Comparison of ENCODE assay signal across 21 cellular contexts in genomic region chr11:1454576-1454975, GRCh38. TPM values are rescaled to one million over a fixed set of nuclear protein-coding genes. Genes with fewer than 3 reads are reported as not detected.
DNase-seq lines count a peak whose midpoint lies in the region; ATAC-seq, FAIRE-seq and TF ChIP-seq lines count a peak whose summit lies in the region.
"Had no signal": no experiment of that assay in that cellular context is flagged by ENCODE, and none has a peak within 500 bp of the region (broad histone marks: within the 10 kb centered on the region; RNA-seq: fewer than 3 reads in every experiment).

No MANE protein-coding gene starts in this region.

- H2BK15ac ChIP-seq in IMR-90 (ENCODE audit: low read depth, low read length): no peak overlapping the region
- no peak overlapping the region for H2BK15ac ChIP-seq in H1 (ENCODE audit: low read length)
- H2BK15ac ChIP-seq in neuronal stem cell (ENCODE audit: low read length): no peak overlapping the region

- in situ Hi-C loops in IMR-90 (cut with MboI; ENCODE audit: low sequenced_read_pairs): no loop called here

- H3K79me1 ChIP-seq in IMR-90 (ENCODE audit: low read depth in 1 of 2, low read length in 2 of 2): no peaks in the 10 kb centered on the region
- peaks cover 5% of the 10 kb centered on the region; the same call in 1 of the 2 replicates for H3K79me1 ChIP-seq in H1 (ENCODE audit: low read depth, low read length)
- H3K79me1 ChIP-seq in neuronal stem cell (ENCODE audit: low read depth, low read length): peaks cover 3% of the 10 kb centered on the region

- no peak overlapping the region for H3K14ac ChIP-seq in IMR-90 (replicated peaks; ENCODE audit: low read depth, low read length)
- H3K14ac ChIP-seq in H1 (ENCODE audit: insufficient read length): no peak overlapping the region
- peak overlapping the region; percentile 56 for H3K14ac ChIP-seq in neuronal stem cell (ENCODE audit: low read length)

- no peaks in the 10 kb centered on the region for H3K36me3 ChIP-seq in IMR-90 (ENCODE audit: control insufficient read depth, insufficient read depth, low read length)
- peaks cover 0 to 11% (median 6%) of the 10 kb centered on the region in 4 experiments; a peak in 4 of 8 replicates for H3K36me3 ChIP-seq in H1 (ENCODE audit: control insufficient read depth in 2 of 4, insufficient read depth in 4 of 4, low read length in 3 of 4)
- peaks cover 25 to 60% of the 10 kb centered on the region in 2 donors for H3K36me3 ChIP-seq in neuronal stem cell (replicated peaks in 1 of 2; ENCODE audit: control insufficient read depth in 2 of 2, insufficient read depth in 2 of 2, low read length in 2 of 2)
- no peaks in the 10 kb centered on the region for H3K36me3 ChIP-seq in esophagus squamous epithelium
- H3K36me3 ChIP-seq: BLaER1 treated with 17β-estradiol and CSF1 and Interleukin-3, amounts not matched to agents 10 nM and 100 nM had no signal

- H4K8ac ChIP-seq in IMR-90 (ENCODE audit: low read depth in 2 of 2, low read length in 2 of 2) (no peak overlapping the region), H1 (ENCODE audit: extremely low read depth, insufficient read depth, low read length) (peak overlapping the region; percentile 51; the same call in 1 of the 2 replicates), neuronal stem cell (ENCODE audit: low read depth, low read length) (no peak overlapping the region)

- no peak overlapping the region for H2AK9ac ChIP-seq in IMR-90 (replicated peaks; ENCODE audit: low read depth, low read length, poor library complexity)

- H2BK12ac ChIP-seq in H1 (ENCODE audit: low read depth, low read length) (no peak overlapping the region; the same call in 1 of the 2 replicates), neuronal stem cell (ENCODE audit: low read length) (no peak overlapping the region)

- no peak for TF ChIP-seq EP300 in H1 (IDR thresholded peaks at IDR 0.05; ENCODE audit: borderline replicate concordance in 1 of 2, low read depth in 2 of 2, low read length in 2 of 2)

- H3K56ac ChIP-seq in IMR-90 (ENCODE audit: extremely low read depth, insufficient read depth, low read length): no peak overlapping the region
- no peak overlapping the region for H3K56ac ChIP-seq in H1 (replicated peaks; ENCODE audit: insufficient read length, low read depth, low read length)

- no peak for ATAC-seq in IMR-90 (ENCODE audit: low read depth)
- ATAC-seq: A549; CD8-positive, alpha-beta T cell had no signal

- no peaks in the 10 kb centered on the region for H3K9me1 ChIP-seq in IMR-90 (ENCODE audit: insufficient read depth, low read length)

- H3K9ac ChIP-seq in IMR-90 (ENCODE audit: low read depth, low read length) (no peak overlapping the region), H1 (replicated peaks in 1 of 4; ENCODE audit: extremely low read depth in 1 of 4, low read depth in 3 of 4, low read length in 3 of 4) (no peak overlapping the region), neuronal stem cell (ENCODE audit: low read depth, low read length, poor library complexity) (peak overlapping the region; percentile 44)

- dilution Hi-C loops in IMR-90 (cut with HindIII; ENCODE audit: low sequenced_read_pairs, unreplicated experiment): no loop called here

- no peaks in the 10 kb centered on the region for H3K79me2 ChIP-seq in H1 (ENCODE audit: control insufficient read depth in 1 of 2, insufficient read depth in 2 of 2, low read length in 2 of 2)

- H3K23me2 ChIP-seq in H1 (ENCODE audit: low read depth, low read length): no peaks in the 10 kb centered on the region

- H2AK5ac ChIP-seq in IMR-90 (ENCODE audit: low read depth, low read length) (no peak overlapping the region), H1 (ENCODE audit: low read depth, low read length) (no peak overlapping the region), neuronal stem cell (ENCODE audit: low read depth, low read length) (no peak overlapping the region)

- no peak overlapping the region for H4K5ac ChIP-seq in IMR-90 (ENCODE audit: low read depth, low read length)
- no peak overlapping the region for H4K5ac ChIP-seq in H1 (ENCODE audit: insufficient read length, low read depth, low read length)

- H3K4me1 ChIP-seq in IMR-90 (ENCODE audit: control insufficient read depth, insufficient read depth, low read length) (no peaks in the 10 kb centered on the region; the same call in 1 of the 2 replicates), H1 (replicated peaks in 1 of 4; ENCODE audit: control insufficient read depth in 3 of 4, insufficient read depth in 4 of 4, low read length in 3 of 4) (peaks cover 0 to 6% (median 2%) of the 10 kb centered on the region in 4 experiments; a peak in 1 of 7 replicates), neuronal stem cell (ENCODE audit: control insufficient read depth in 2 of 2, insufficient read depth in 1 of 2, low read depth in 1 of 2, low read length in 2 of 2) (peaks cover 0 to 10% of the 10 kb centered on the region in 2 donors), esophagus squamous epithelium (peaks cover 9 to 38% (median 10%) of the 10 kb centered on the region in 3 donors)
- H3K4me1 ChIP-seq: Caco-2 had no signal

- BruUV-seq in IMR-90 (replicated peaks; lab: Mats Ljungman, UMichigan): no TSS peak

- H4K91ac ChIP-seq in IMR-90 (ENCODE audit: insufficient read depth, low read depth, low read length) (no peak overlapping the region), H1 (replicated peaks; ENCODE audit: insufficient read length, low read length) (no peak overlapping the region), neuronal stem cell (ENCODE audit: low read depth, low read length, poor library complexity) (no peak overlapping the region)

- FAIRE-seq in H1 (lab: Jason Lieb, UNC): no peak
- FAIRE-seq: A549, D721Med, G401.6, GM12891, GM19239 had no signal

- no peaks in the 10 kb centered on the region for H3K9me3 ChIP-seq in IMR-90 (ENCODE audit: control insufficient read depth, insufficient read depth, low read length)
- no peaks in the 10 kb centered on the region for H3K9me3 ChIP-seq in H1 (ENCODE audit: insufficient read depth in 2 of 2, low read depth in 1 of 2, low read length in 1 of 2)
- no peaks in the 10 kb centered on the region for H3K9me3 ChIP-seq in neuronal stem cell (replicated peaks in 1 of 2; ENCODE audit: control insufficient read depth in 2 of 2, insufficient read depth in 1 of 2, low read depth in 1 of 2, low read length in 2 of 2)
- no peaks in the 10 kb centered on the region for H3K9me3 ChIP-seq in esophagus squamous epithelium
- H3K9me3 ChIP-seq: A549; BLaER1 treated with 17β-estradiol and CSF1 and Interleukin-3, amounts not matched to agents 10 nM and 100 nM; Caco-2 had no signal

- H3K18ac ChIP-seq in IMR-90 (ENCODE audit: low read depth, low read length) (no peak overlapping the region), H1 (ENCODE audit: extremely low read depth, low read length) (no peak overlapping the region), neuronal stem cell (ENCODE audit: low read length) (no peak overlapping the region)

- H3K4me2 ChIP-seq in IMR-90 (ENCODE audit: low read depth, low read length) (no peak overlapping the region), H1 (ENCODE audit: insufficient read depth in 1 of 2, low read depth in 2 of 2, low read length in 2 of 2) (no peak overlapping the region), neuronal stem cell (ENCODE audit: insufficient read depth, low read length, poor library complexity, severe bottlenecking) (no peak overlapping the region)
- H3K4me2 ChIP-seq: A549 had no signal

- H3K23ac ChIP-seq in IMR-90 (ENCODE audit: low read depth, low read length) (no peak overlapping the region), H1 (ENCODE audit: insufficient read length) (no peak overlapping the region), neuronal stem cell (ENCODE audit: low read depth, low read length, poor library complexity) (peak overlapping the region; percentile 89)

- no peak overlapping the region for H2BK5ac ChIP-seq in IMR-90 (ENCODE audit: low read depth, low read length, poor library complexity, severe bottlenecking)
- H2BK5ac ChIP-seq in H1 (ENCODE audit: low read depth, low read length): peak overlapping the region; percentile 35; the same call in 1 of the 2 replicates
- peak overlapping the region; percentile 53 for H2BK5ac ChIP-seq in neuronal stem cell (ENCODE audit: low read length)

- CTCF ChIA-PET in IMR-90 (lab: Yijun Ruan, JAX) (no interaction called here), H1 (lab: Charles Lee; ENCODE audit: partially characterized antibody) (interaction anchor here (0.9 to 3.3 kb wide), 6 partner anchors 9 to 64 kb away, joined by 3 to 17 read pairs (median 8); no protein-coding TSS in a partner anchor)

- H2AFZ ChIP-seq in IMR-90 (replicated peaks; ENCODE audit: low read length, poor library complexity) (peak overlapping the region; percentile 43), H1 (ENCODE audit: low read length) (no peak overlapping the region), neuronal stem cell (ENCODE audit: low read length) (no peak overlapping the region)

- H3K4ac ChIP-seq in IMR-90 (ENCODE audit: low read depth, low read length) (no peak overlapping the region), H1 (replicated peaks; ENCODE audit: insufficient read length, low read depth, low read length) (no peak overlapping the region), neuronal stem cell (ENCODE audit: low read length) (peak overlapping the region; percentile 11)

- POLR2A ChIA-PET in IMR-90 (lab: Charles Lee; ENCODE audit: unreplicated experiment) (no interaction called here), H1 (lab: Charles Lee; ENCODE audit: partially characterized antibody) (interaction anchor here (1.5 kb wide), 1 partner anchor 12 kb away, joined by 7 read pairs; no protein-coding TSS in a partner anchor)

- H3K27ac ChIP-seq in IMR-90 (ENCODE audit: insufficient read depth, low read length) (no peak overlapping the region), H1 (ENCODE audit: low read depth, low read length) (no peak overlapping the region), neuronal stem cell (replicated peaks; ENCODE audit: low read length) (no peak overlapping the region), esophagus squamous epithelium (no peak overlapping the region)
- H3K27ac ChIP-seq: 22Rv1; A549; BLaER1 treated with 17β-estradiol and CSF1 and Interleukin-3, amounts not matched to agents 10 nM and 100 nM; C4-2B had no signal

- no peak for TF ChIP-seq POLR2A in IMR-90 (IDR thresholded peaks at IDR 0.05; ENCODE audit: low read depth, low read length)
- TF ChIP-seq POLR2A in H1 (IDR thresholded peaks at IDR 0.05; ENCODE audit: control extremely low read depth in 1 of 2, low read depth in 2 of 2, low read length in 2 of 2): no peak
- TF ChIP-seq POLR2A in esophagus squamous epithelium (IDR thresholded peaks at IDR 0.05): no peak

- H4K20me1 ChIP-seq in IMR-90 (ENCODE audit: insufficient read depth, low read length): no peaks in the 10 kb centered on the region; the same call in none of the 2 replicates
- H4K20me1 ChIP-seq in H1 (replicated peaks in 1 of 2; ENCODE audit: control insufficient read depth in 1 of 2, insufficient read depth in 2 of 2, low read length in 2 of 2): peaks cover 0 to 15% of the 10 kb centered on the region in 2 experiments

- 80% methylated on average over 16 of the region's 21 CpGs; no CpG with 5 or more reads in 1 of the 2 experiments for WGBS in IMR-90 (ENCODE audit: extremely low coverage in 2 of 2, insufficient read length in 1 of 2), 2 experiments
- 92% methylated on average over 16 of the region's 21 CpGs; no CpG with 5 or more reads in 1 of the 2 experiments for WGBS in H1 (ENCODE audit: extremely low coverage in 1 of 2, insufficient coverage in 1 of 2, insufficient read length in 1 of 2, insufficient replicate concordance in 2 of 2, low coverage in 1 of 2, low lambda C conversion rate in 2 of 2, missing lambda C conversion rate in 1 of 2), 2 experiments
- WGBS in neuronal stem cell (ENCODE audit: extremely low coverage in 2 of 2, insufficient read length in 2 of 2, insufficient replicate concordance in 1 of 2), 2 donors: no CpG with 5 or more reads among the region's 21 CpGs
- 61% methylated on average over 3 of the region's 21 CpGs; no CpG with 5 or more reads in 1 of the 2 donors for WGBS in esophagus squamous epithelium, 2 donors

- H2BK120ac ChIP-seq in IMR-90 (ENCODE audit: low read depth, low read length) (no peak overlapping the region), H1 (replicated peaks; ENCODE audit: low read depth, low read length) (no peak overlapping the region), neuronal stem cell (ENCODE audit: low read depth, low read length) (no peak overlapping the region)

- intact Hi-C loops in IMR-90 (cut with micrococcal nuclease) (no loop called here), esophagus squamous epithelium (cut with DNase I) (no loop called here)

- TF ChIP-seq CTCF in IMR-90 (conservative IDR thresholded peaks at IDR 0.05; ENCODE audit: low read depth, low read length): no peak
- no peak for TF ChIP-seq CTCF in H1 (IDR thresholded peaks at IDR 0.05; ENCODE audit: control extremely low read depth in 1 of 3, insufficient read depth in 1 of 3, low read depth in 1 of 3, low read length in 3 of 3)
- TF ChIP-seq CTCF in esophagus squamous epithelium (IDR thresholded peaks at IDR 0.05): no peak

- no peak for TF ChIP-seq RAD21 in IMR-90 (IDR thresholded peaks at IDR 0.05; ENCODE audit: low read length)
- no peak for TF ChIP-seq RAD21 in H1 (IDR thresholded peaks at IDR 0.05 in 1 of 2, conservative IDR thresholded peaks at IDR 0.05 in 1 of 2; ENCODE audit: low read depth in 2 of 2, low read length in 2 of 2)

- H2BK20ac ChIP-seq in IMR-90 (ENCODE audit: low read depth, low read length) (no peak overlapping the region), H1 (ENCODE audit: low read length) (no peak overlapping the region)

- no peak for DNase-seq in IMR-90
- DNase-seq in H1 (ENCODE audit: low read depth in 1 of 2, low spot score in 2 of 2): no peak
- DNase-seq in neuronal stem cell (ENCODE audit: low spot score): no peak
- no peak for DNase-seq in esophagus squamous epithelium (lab: John Stamatoyannopoulos, UW)
- no peak for DNase-seq in NCI-H1436 (lab: John Stamatoyannopoulos, UW)
- DNase-seq in NCI-H446 treated with DMSO at 0.1 percent for 48 hours (lab: John Stamatoyannopoulos, UW): no peak
- DNase-seq: AML-193; Caco-2; Calu3; CD4-positive, alpha-beta T cell; CD8-positive, alpha-beta T cell; DMS79 treated with DMSO at 0.1 percent for 48 hours; GF-D8 had no signal

- H3K4me3 ChIP-seq in IMR-90 (ENCODE audit: insufficient read depth, low read depth, low read length) (no peak overlapping the region), H1 (ENCODE audit: extremely low read depth in 1 of 4, insufficient read depth in 2 of 4, low read depth in 3 of 4, low read length in 4 of 4) (no peak overlapping the region), neuronal stem cell (ENCODE audit: low read length in 2 of 2) (no peak overlapping the region), esophagus squamous epithelium (no peak overlapping the region)
- H3K4me3 ChIP-seq: A549; BLaER1 treated with 17β-estradiol and CSF1 and Interleukin-3, amounts not matched to agents 10 nM and 100 nM had no signal

- H3K27me3 ChIP-seq in IMR-90 (ENCODE audit: control insufficient read depth, insufficient read depth, low read length): peaks cover 2% of the 10 kb centered on the region; the same call in 1 of the 2 replicates
- H3K27me3 ChIP-seq in H1 (replicated peaks in 1 of 4; ENCODE audit: control insufficient read depth in 3 of 4, extremely low read depth in 1 of 4, insufficient read depth in 3 of 4, low read length in 3 of 4): no peaks in the 10 kb centered on the region
- H3K27me3 ChIP-seq in neuronal stem cell (ENCODE audit: control insufficient read depth in 3 of 3, insufficient read depth in 3 of 3, low read depth in 1 of 3, low read length in 3 of 3): no peaks in the 10 kb centered on the region
- peaks cover 0 to 61% (median 4%) of the 10 kb centered on the region in 4 donors for H3K27me3 ChIP-seq in esophagus squamous epithelium
- H3K27me3 ChIP-seq: BLaER1 treated with 17β-estradiol and CSF1 and Interleukin-3, amounts not matched to agents 10 nM and 100 nM had no signal

RNA-seq across cellular contexts. Expression of gene MOB2, which starts 32.0 kb away (rescaled TPM):
- total RNA-seq in IMR-90 (2012; rRNA removed) (21.4 and 23.7 TPM in 2 replicates), esophagus squamous epithelium (10 to 100 TPM; 21.5 to 45.0 (median 30.1) TPM)
- polyA plus RNA-seq in IMR-90 (2012; rRNA removed) (36.2 and 40.7 TPM in 2 replicates), H1 (2011; rRNA removed) (28.2 and 28.5 TPM in 2 replicates)
- 18.3 and 31.6 TPM in 2 replicates for polyA plus RNA-seq in IMR-90 (2012; cell fraction: cytosol; rRNA removed)
- polyA plus RNA-seq in IMR-90 (2012; cell fraction: nucleus; rRNA removed; ENCODE audit: low replicate concordance): 48.7 and 84.0 TPM in 2 replicates
- 18.3 and 18.6 TPM in 2 replicates for total RNA-seq in H1 (2021; fragmentation: NEBNext Ultra II Directional; extraction: Animal tissue kit (Norgen Biotek cat#: 25700))
- 37.2 TPM for polyA plus RNA-seq in H1 (2011; cell fraction: cytosol; rRNA removed)
- 34.8 TPM for polyA plus RNA-seq in H1 (2011; cell fraction: nucleus; rRNA removed)
- 15.1 to 24.8 TPM (median 22.8 TPM) in 4 replicates for polyA plus RNA-seq in H1 (2012, experiment 1 of 2)
- polyA plus RNA-seq in H1 (2012, experiment 2 of 2): 22.6 TPM
- 9.6 TPM for polyA plus RNA-seq in H1 (2013, experiment 1 of 2)
- 9.7 TPM for polyA plus RNA-seq in H1 (2013, experiment 2 of 2)
- polyA minus RNA-seq in H1 (2011; rRNA and poly(A)+ RNA removed): 33.6 and 38.3 TPM in 2 replicates
- polyA minus RNA-seq in H1 (2011; cell fraction: cytosol; rRNA and poly(A)+ RNA removed): 17.2 TPM
- polyA minus RNA-seq in H1 (2011; cell fraction: nucleus; rRNA and poly(A)+ RNA removed): 14.7 TPM
- 11.1 TPM for polyA plus RNA-seq in neuronal stem cell (2013, experiment 1 of 2)
- polyA plus RNA-seq in neuronal stem cell (2013, experiment 2 of 2): 11.5 TPM
